25 cellular contexts compared by ENCODE assay signal in genomic region chr11:88521354-88522310, GRCh38.
DNase-seq lines count a peak whose midpoint lies in the region; ATAC-seq and TF ChIP-seq lines count a peak whose summit lies in the region.
"Had no signal": no experiment of that assay in that cellular context is flagged by ENCODE, and none has a peak within 500 bp of the region (broad histone marks: within the 10 kb centered on the region; RNA-seq: fewer than 3 reads in every experiment).

No MANE protein-coding gene starts in this region.

- H3K9me3 ChIP-seq in adipocyte (ENCODE audit: control insufficient read depth, low read length) (no peaks in the 10 kb centered on the region), BE2C (no peaks in the 10 kb centered on the region)
- H3K9me3 ChIP-seq: esophagus squamous epithelium, heart left ventricle, pancreas, upper lobe of right lung had no signal

- H3K27me3 Mint-ChIP-seq in activated CD8-positive, alpha-beta T cell treated with anti-CD3 and anti-CD28 coated beads, Interleukin-2, amount 10 ng/mL, durations not matched to agents 7 days and 5 days (ENCODE audit: low read depth), result peaks cover 7% of the 10 kb centered on the region
- H3K27me3 Mint-ChIP-seq: central memory CD8-positive, alpha-beta T cell; stimulated activated naive CD8-positive, alpha-beta T cell treated with anti-CD3 and anti-CD28 coated beads, Interleukin-15, Interleukin-2, amounts not matched to agents 100 ng/mL and 50 ng/mL, for 24 hours had no signal

- no peaks in the 10 kb centered on the region for H3K27me3 ChIP-seq in adipocyte (replicated peaks; ENCODE audit: control insufficient read depth, insufficient read depth, low read length)
- no peaks in the 10 kb centered on the region for H3K27me3 ChIP-seq in BE2C
- H3K27me3 ChIP-seq: esophagus squamous epithelium, heart left ventricle, pancreas, upper lobe of right lung had no signal

- no peak for ATAC-seq in GM21717 (IDR thresholded peaks at IDR 0.05; ENCODE audit: unreplicated experiment)
- ATAC-seq in activated CD8-positive, alpha-beta T cell treated with anti-CD3 and anti-CD28 coated beads, Interleukin-2, amount 10 ng/mL, durations not matched to agents 7 days and 5 days, result no peak
- ATAC-seq: activated CD4-positive, CD25-positive, alpha-beta regulatory T cell treated with anti-CD3 and anti-CD28 coated beads, Interleukin-2, amount 50 U/mL, for 24 hours; heart left ventricle; HepG2; pancreas; sciatic nerve; upper lobe of right lung had no signal

- H3K27ac Mint-ChIP-seq in activated CD8-positive, alpha-beta T cell treated with anti-CD3 and anti-CD28 coated beads, Interleukin-2, amount 10 ng/mL, durations not matched to agents 7 days and 5 days, result no peak overlapping the region
- H3K27ac Mint-ChIP-seq: activated T-helper 2 cell treated with anti-CD3 and anti-CD28 coated beads, Interferon-gamma antibody, Interleukin-2, Interleukin-4, amounts not matched to agents 10 μg/mL and 5 μg/mL and 100 μg/mL, durations not matched to agents 14 hours and 24 hours and 36 hours; B cell; naive B cell; stimulated activated naive CD8-positive, alpha-beta T cell treated with anti-CD3 and anti-CD28 coated beads, Interleukin-15, Interleukin-2, amounts not matched to agents 100 ng/mL and 50 ng/mL, for 24 hours had no signal

- H3K4me1 ChIP-seq in adipocyte (ENCODE audit: control insufficient read depth, insufficient read depth, low read length) (peaks cover 25% of the 10 kb centered on the region), BE2C (no peaks in the 10 kb centered on the region)
- H3K4me1 ChIP-seq: esophagus squamous epithelium, heart left ventricle, pancreas, upper lobe of right lung had no signal

- DNase-seq in LHCN-M2 (ENCODE audit: low read depth) (peak; percentile 14), adipocyte (ENCODE audit: low read depth) (peak; percentile 69), fibroblast of villous mesenchyme (ENCODE audit: low read depth) (peak; percentile 43), smooth muscle cell of the brain vasculature (ENCODE audit: low read depth, low spot score) (peak; percentile 35), BE2C (no peak)
- no peak for DNase-seq in activated CD8-positive, alpha-beta T cell treated with anti-CD3 and anti-CD28 coated beads, Interleukin-2, amount 10 ng/mL, durations not matched to agents 7 days and 5 days
- DNase-seq: Calu3; esophagus squamous epithelium; GDM1; heart left ventricle; naive B cell; NCI-H1436 treated with DMSO at 0.1 percent for 48 hours; NCI-H345; pancreas; stimulated activated CD4-positive, alpha-beta T cell treated with anti-CD3 and anti-CD28 coated beads, Interleukin-2, amount 100 ng/mL, for 48 hours; T-helper 9 cell; upper lobe of right lung had no signal

- H3K4me3 ChIP-seq in adipocyte (ENCODE audit: low read length) (no peak overlapping the region), fibroblast of villous mesenchyme (ENCODE audit: low read depth, low read length) (no peak overlapping the region), BE2C (ENCODE audit: low read depth, low read length) (no peak overlapping the region)
- H3K4me3 ChIP-seq: esophagus squamous epithelium, heart left ventricle, pancreas, upper lobe of right lung had no signal

- no peaks in the 10 kb centered on the region for H3K36me3 ChIP-seq in adipocyte (ENCODE audit: control insufficient read depth, insufficient read depth, low read length, severe bottlenecking)
- H3K36me3 ChIP-seq in BE2C, result no peaks in the 10 kb centered on the region
- H3K36me3 ChIP-seq: esophagus squamous epithelium, heart left ventricle, pancreas, upper lobe of right lung had no signal

- no peak overlapping the region for H3K4me3 Mint-ChIP-seq in activated CD8-positive, alpha-beta T cell treated with anti-CD3 and anti-CD28 coated beads, Interleukin-2, amount 10 ng/mL, durations not matched to agents 7 days and 5 days
- H3K4me3 Mint-ChIP-seq: B cell; central memory CD8-positive, alpha-beta T cell; naive B cell; stimulated activated naive CD8-positive, alpha-beta T cell treated with anti-CD3 and anti-CD28 coated beads, Interleukin-15, Interleukin-2, amounts not matched to agents 100 ng/mL and 50 ng/mL, for 24 hours had no signal

- no peak overlapping the region for H3K9ac ChIP-seq in adipocyte (ENCODE audit: low read length)

- H3K36me3 Mint-ChIP-seq in activated CD8-positive, alpha-beta T cell treated with anti-CD3 and anti-CD28 coated beads, Interleukin-2, amount 10 ng/mL, durations not matched to agents 7 days and 5 days (ENCODE audit: low read depth), result no peaks in the 10 kb centered on the region
- H3K36me3 Mint-ChIP-seq: naive B cell had no signal

- TF ChIP-seq CTCF in fibroblast of villous mesenchyme (IDR thresholded peaks at IDR 0.05; ENCODE audit: insufficient read depth, low read depth, low read length), result no peak
- TF ChIP-seq CTCF in BE2C (IDR thresholded peaks at IDR 0.05; ENCODE audit: low read depth, low read length), result no peak

- CTCF ChIA-PET in activated CD8-positive, alpha-beta T cell treated with anti-CD3 and anti-CD28 coated beads, Interleukin-2, amount 10 ng/mL, durations not matched to agents 7 days and 5 days (lab: Charles Lee), result interaction anchor here (0.9 kb wide), 1 partner anchor 37 kb away, joined by 4 read pairs; no protein-coding TSS in a partner anchor

- no peaks in the 10 kb centered on the region for H3K4me1 Mint-ChIP-seq in activated CD8-positive, alpha-beta T cell treated with anti-CD3 and anti-CD28 coated beads, Interleukin-2, amount 10 ng/mL, durations not matched to agents 7 days and 5 days (ENCODE audit: low read depth)
- H3K4me1 Mint-ChIP-seq: B cell; central memory CD8-positive, alpha-beta T cell; naive B cell had no signal

- POLR2A ChIA-PET in activated CD8-positive, alpha-beta T cell treated with anti-CD3 and anti-CD28 coated beads, Interleukin-2, amount 10 ng/mL, durations not matched to agents 7 days and 5 days (lab: Charles Lee), result no interaction called here

- H3K9me3 Mint-ChIP-seq in activated CD8-positive, alpha-beta T cell treated with anti-CD3 and anti-CD28 coated beads, Interleukin-2, amount 10 ng/mL, durations not matched to agents 7 days and 5 days (ENCODE audit: insufficient read depth), result no peaks in the 10 kb centered on the region
- H3K9me3 Mint-ChIP-seq: activated T-helper 2 cell treated with anti-CD3 and anti-CD28 coated beads, Interferon-gamma antibody, Interleukin-2, Interleukin-4, amounts not matched to agents 10 μg/mL and 5 μg/mL and 100 μg/mL, durations not matched to agents 14 hours and 24 hours and 36 hours; central memory CD8-positive, alpha-beta T cell; stimulated activated naive CD8-positive, alpha-beta T cell treated with anti-CD3 and anti-CD28 coated beads, Interleukin-15, Interleukin-2, amounts not matched to agents 100 ng/mL and 50 ng/mL, for 24 hours had no signal

Comparison
In these comparisons a context has a peak if more than half of its experiments do, and no peak if none do; other contexts are left out.
1. DNase-seq: peak in LHCN-M2 (single experiment), adipocyte (single experiment), fibroblast of villous mesenchyme (single experiment) and smooth muscle cell of the brain vasculature (single experiment); none in BE2C (single experiment) and activated CD8-positive, alpha-beta T cell treated with anti-CD3 and anti-CD28 coated beads, Interleukin-2, amount 10 ng/mL, durations not matched to agents 7 days and 5 days (single experiment).